ENCODE assay signal across 1 cellular context in the genomic region with DNA sequence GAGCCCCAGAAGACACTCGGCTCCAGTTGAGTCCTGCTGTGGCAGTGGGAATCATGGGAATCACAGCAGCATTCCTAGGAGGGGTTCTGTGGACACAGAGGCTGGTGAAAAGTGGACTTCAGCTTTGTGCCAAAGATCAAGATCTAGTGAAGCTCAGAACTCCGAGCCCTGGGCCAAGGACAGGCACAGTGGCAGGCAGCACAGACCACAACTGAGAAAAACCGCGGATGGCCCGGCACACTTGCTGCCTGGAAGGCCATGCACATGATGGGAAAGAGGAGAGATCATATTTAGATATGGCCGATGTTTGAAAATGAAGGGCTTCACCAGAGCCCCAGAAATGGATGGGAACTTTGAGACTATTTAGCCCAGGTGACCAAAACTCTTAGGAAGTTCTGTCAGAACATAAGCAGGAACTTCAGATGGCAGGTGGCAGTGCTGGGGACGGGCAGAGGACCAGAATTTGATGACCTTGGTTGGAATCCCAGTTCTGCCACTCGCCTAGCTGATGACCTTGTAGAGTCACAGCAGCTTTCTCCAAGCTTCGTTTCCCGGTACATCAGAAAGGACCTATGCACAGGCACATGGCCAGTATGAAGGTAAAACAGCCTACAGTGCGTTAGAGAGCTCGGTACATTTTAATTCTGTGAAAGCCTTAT.
TF ChIP-seq lines count a peak whose summit lies in the region.

No MANE protein-coding gene starts in this region.

TF ChIP-seq in HepG2, 621 proteins besides CTCF, POLR2A, EP300 and RAD21 (continued from another document):
- TF ChIP-seq, protein P1, sequence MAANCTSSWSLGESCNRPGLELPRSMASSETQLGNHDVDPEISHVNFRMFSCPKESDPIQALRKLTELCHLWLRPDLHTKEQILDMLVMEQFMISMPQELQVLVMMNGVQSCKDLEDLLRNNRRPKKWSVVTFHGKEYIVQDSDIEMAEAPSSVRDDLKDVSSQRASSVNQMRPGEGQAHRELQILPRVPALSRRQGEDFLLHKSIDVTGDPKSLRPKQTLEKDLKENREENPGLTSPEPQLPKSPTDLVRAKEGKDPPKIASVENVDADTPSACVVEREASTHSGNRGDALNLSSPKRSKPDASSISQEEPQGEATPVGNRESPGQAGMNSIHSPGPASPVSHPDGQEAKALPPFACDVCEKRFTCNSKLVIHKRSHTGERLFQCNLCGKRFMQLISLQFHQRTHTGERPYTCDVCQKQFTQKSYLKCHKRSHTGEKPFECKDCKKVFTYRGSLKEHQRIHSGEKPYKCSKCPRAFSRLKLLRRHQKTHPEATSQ (CRISPR knock-in tag; IDR thresholded peaks at IDR 0.05; ENCODE audit: borderline replicate concordance) = no peak
- 0 out of 2 replicates have a peak, but pooled peaks have one; percentile 12 for TF ChIP-seq HNF4A (CRISPR knock-in tag; IDR thresholded peaks at IDR 0.05)
TF ChIP-seq in HepG2: peak in this region for 1.
